In genomic region chr4:2257361-2258001, GRCh38 we compare ENCODE assay signal across 12 cellular contexts. TPM values are rescaled to one million over a fixed set of nuclear protein-coding genes. Genes with fewer than 3 reads are reported as not detected.
DNase-seq lines count a peak whose midpoint lies in the region; ATAC-seq lines count a peak whose summit lies in the region.
"Had no signal": no experiment of that assay in that cellular context is flagged by ENCODE, and none has a peak within 500 bp of the region (broad histone marks: within the 10 kb centered on the region; RNA-seq: fewer than 3 reads in every experiment).

No MANE protein-coding gene starts in this region.

- peak overlapping the region; percentile 68 for H3K4me2 ChIP-seq in BLaER1
- H3K4me2 ChIP-seq: neural progenitor cell had no signal

- no peaks in the 10 kb centered on the region for H3K36me3 Mint-ChIP-seq in activated CD4-positive, alpha-beta memory T cell treated with anti-CD3 and anti-CD28 coated beads, Interleukin-2, amount 10 ng/mL, durations not matched to agents 7 days and 5 days (ENCODE audit: low read depth)

- H3K9ac ChIP-seq in BLaER1, result peak overlapping the region; percentile 48; the same call in 1 of the 2 replicates
- H3K9ac ChIP-seq: neural progenitor cell had no signal

- H4K20me1 ChIP-seq in BLaER1, result peaks cover 86% of the 10 kb centered on the region

- no peaks in the 10 kb centered on the region for H3K4me1 Mint-ChIP-seq in activated CD4-positive, alpha-beta memory T cell treated with anti-CD3 and anti-CD28 coated beads, Interleukin-2, amount 10 ng/mL, durations not matched to agents 7 days and 5 days

- H3K27ac Mint-ChIP-seq in activated CD4-positive, alpha-beta memory T cell treated with anti-CD3 and anti-CD28 coated beads, Interleukin-2, amount 10 ng/mL, durations not matched to agents 7 days and 5 days, result no peak overlapping the region
- H3K27ac Mint-ChIP-seq: CD8-positive, alpha-beta T cell; neural progenitor cell had no signal

- H3K9me3 Mint-ChIP-seq in activated CD4-positive, alpha-beta memory T cell treated with anti-CD3 and anti-CD28 coated beads, Interleukin-2, amount 10 ng/mL, durations not matched to agents 7 days and 5 days, result no peaks in the 10 kb centered on the region
- H3K9me3 Mint-ChIP-seq: CD8-positive, alpha-beta T cell; neural progenitor cell had no signal

- no peaks in the 10 kb centered on the region for H3K27me3 Mint-ChIP-seq in activated CD4-positive, alpha-beta memory T cell treated with anti-CD3 and anti-CD28 coated beads, Interleukin-2, amount 10 ng/mL, durations not matched to agents 7 days and 5 days

- ATAC-seq in left cardiac atrium (no peak), GM19455 (IDR thresholded peaks at IDR 0.05; ENCODE audit: unreplicated experiment) (no peak)
- ATAC-seq: CD8-positive, alpha-beta T cell; HCT116 had no signal

- H3K36me3 ChIP-seq in BLaER1, result peaks cover 65% of the 10 kb centered on the region
- H3K36me3 ChIP-seq: neural progenitor cell had no signal

- H3K27me3 ChIP-seq in BLaER1, result no peaks in the 10 kb centered on the region
- H3K27me3 ChIP-seq: neural progenitor cell had no signal

- peak overlapping the region; percentile 61 for H3K27ac ChIP-seq in BLaER1
- H3K27ac ChIP-seq: neural progenitor cell had no signal

- CTCF ChIA-PET in activated CD4-positive, alpha-beta memory T cell treated with anti-CD3 and anti-CD28 coated beads, Interleukin-2, amount 10 ng/mL, durations not matched to agents 7 days and 5 days (lab: Charles Lee), result no interaction called here

- peaks cover 55% of the 10 kb centered on the region for H3K4me1 ChIP-seq in BLaER1

- intact Hi-C loops in left cardiac atrium (cut with DNase I), result no loop called here
- intact Hi-C loops in posterior vena cava (cut with DNase I), result no loop called here

- no peak overlapping the region for H3K4me3 Mint-ChIP-seq in activated CD4-positive, alpha-beta memory T cell treated with anti-CD3 and anti-CD28 coated beads, Interleukin-2, amount 10 ng/mL, durations not matched to agents 7 days and 5 days
- H3K4me3 Mint-ChIP-seq: CD8-positive, alpha-beta T cell; neural progenitor cell had no signal

- no peak overlapping the region for H3K4me3 ChIP-seq in BLaER1
- H3K4me3 ChIP-seq: neural progenitor cell had no signal

- H3K9me3 ChIP-seq in BLaER1, result no peaks in the 10 kb centered on the region

- peak; percentile 15 for DNase-seq in activated CD4-positive, alpha-beta memory T cell treated with anti-CD3 and anti-CD28 coated beads, Interleukin-2, amount 10 ng/mL, durations not matched to agents 7 days and 5 days
- peak; percentile 20 for DNase-seq in left cardiac atrium
- peak; percentile 77 for DNase-seq in posterior vena cava (ENCODE audit: low spot score)
- DNase-seq in T-helper 2 cell, result no peak
- no peak for DNase-seq in NOMO-1 treated with dmso at 0.1 percent for 144 hours (lab: John Stamatoyannopoulos, UW; ENCODE audit: unreplicated experiment)
- DNase-seq in NCI-H2081 treated with DMSO at 0.1 percent for 48 hours (lab: John Stamatoyannopoulos, UW), result no peak
- DNase-seq: foreskin melanocyte had no signal

- POLR2A ChIA-PET in activated CD4-positive, alpha-beta memory T cell treated with anti-CD3 and anti-CD28 coated beads, Interleukin-2, amount 10 ng/mL, durations not matched to agents 7 days and 5 days (lab: Charles Lee), result interaction anchor here (2.0 kb wide), 1 partner anchor 15 kb away, joined by 5 read pairs; the partner anchor contains the start of genes HAUS3 and POLN

RNA-seq across cellular contexts. Expression of gene MXD4, which starts 4.4 kb away (rescaled TPM):
- 10 to 100 TPM; 26.9 to 29.6 TPM for total RNA-seq in activated CD4-positive, alpha-beta memory T cell treated with anti-CD3 and anti-CD28 coated beads, Interleukin-2, amount 10 ng/mL, durations not matched to agents 7 days and 5 days
- total RNA-seq in left cardiac atrium, result 10 to 100 TPM; 27.7 to 46.9 TPM
- 10 to 100 TPM; 43.6 to 43.7 TPM for total RNA-seq in posterior vena cava

RNA-seq across cellular contexts. Expression of gene HAUS3, which starts 15.6 kb away (rescaled TPM):
- 10 to 100 TPM; 27.1 to 27.4 TPM for total RNA-seq in activated CD4-positive, alpha-beta memory T cell treated with anti-CD3 and anti-CD28 coated beads, Interleukin-2, amount 10 ng/mL, durations not matched to agents 7 days and 5 days
- total RNA-seq in left cardiac atrium (1 to 10 TPM; 6.7 to 7.3 TPM), posterior vena cava (10 to 100 TPM in 1 of 2 donors, 1 to 10 TPM in 1; 9.6 to 11.8 TPM)

RNA-seq across cellular contexts. Expression of gene POLN, which starts 15.6 kb away (rescaled TPM):
- total RNA-seq in activated CD4-positive, alpha-beta memory T cell treated with anti-CD3 and anti-CD28 coated beads, Interleukin-2, amount 10 ng/mL, durations not matched to agents 7 days and 5 days, result 1 to 10 TPM; 3.3 to 4.0 TPM
- 1 to 10 TPM; 2.4 to 6.3 TPM for total RNA-seq in left cardiac atrium
- total RNA-seq in posterior vena cava, result 1 to 10 TPM; 2.0 to 3.5 TPM

Comparison
In these comparisons a context has a peak if more than half of its experiments do, and no peak if none do; other contexts are left out.
1. DNase-seq: peak in activated CD4-positive, alpha-beta memory T cell treated with anti-CD3 and anti-CD28 coated beads, Interleukin-2, amount 10 ng/mL, durations not matched to agents 7 days and 5 days (single experiment), left cardiac atrium (single experiment) and posterior vena cava (single experiment); none in T-helper 2 cell (0 of 5), NOMO-1 treated with dmso at 0.1 percent for 144 hours (single experiment) and NCI-H2081 treated with DMSO at 0.1 percent for 48 hours (single experiment).